Comparison of ENCODE assay signal across 14 cellular contexts in genomic region chr19:10888421-10888866, GRCh38. TPM values are rescaled to one million over a fixed set of nuclear protein-coding genes. Genes with fewer than 3 reads are reported as not detected.
A peak's percentile ranks its signal among the peaks of the same experiment; 100 is the strongest.
DNase-seq lines count a peak whose midpoint lies in the region; ATAC-seq, FAIRE-seq and TF ChIP-seq lines count a peak whose summit lies in the region.
"Had no signal": no experiment of that assay in that cellular context is flagged by ENCODE, and none has a peak within 500 bp of the region (broad histone marks: within the 10 kb centered on the region; RNA-seq: fewer than 3 reads in every experiment).

No MANE protein-coding gene starts in this region.

- TF ChIP-seq EP300 in transverse colon (IDR thresholded peaks at IDR 0.05; ENCODE audit: low read depth), result no peak
- TF ChIP-seq EP300 in HepG2 (IDR thresholded peaks at IDR 0.05; ENCODE audit: low read depth in 2 of 2, low read length in 2 of 2), result no peak
- TF ChIP-seq EP300 in HepG2 (CRISPR knock-in tag; IDR thresholded peaks at IDR 0.05; ENCODE audit: borderline replicate concordance), result no peak

- no peak overlapping the region for H3K9ac ChIP-seq in HepG2 (ENCODE audit: insufficient read depth, low read depth, low read length)

- H3K36me3 ChIP-seq in transverse colon (no peaks in the 10 kb centered on the region), HepG2 (replicated peaks in 1 of 2; ENCODE audit: control insufficient read depth in 1 of 2, insufficient read depth in 2 of 2, low read length in 2 of 2) (peaks cover 0 to 5% of the 10 kb centered on the region in 2 experiments; a peak in 3 of 5 replicates)
- H3K36me3 ChIP-seq: tibial artery had no signal

- H3K27me3 Mint-ChIP-seq in effector memory CD8-positive, alpha-beta T cell, result no peaks in the 10 kb centered on the region

- peaks cover 4% of the 10 kb centered on the region for H3K36me3 Mint-ChIP-seq in effector memory CD8-positive, alpha-beta T cell (ENCODE audit: insufficient read depth)

- FAIRE-seq in HepG2 (lab: Jason Lieb, UNC), result no peak

- DNase-seq in NCI-H2081 (lab: John Stamatoyannopoulos, UW) (peak; percentile 26 to 29), NCI-H2081 treated with DMSO at 0.1 percent for 48 hours (lab: John Stamatoyannopoulos, UW) (no peak), NCI-H82 treated with DMSO at 0.1 percent for 48 hours (lab: John Stamatoyannopoulos, UW; ENCODE audit: unreplicated experiment) (peak; percentile 75), left kidney (ENCODE audit: low read depth, low spot score) (peak; percentile 81), transverse colon (no peak), HepG2 (ENCODE audit: low spot score) (no peak), HEK293T (ENCODE audit: extremely low spot score) (no peak)
- no peak for DNase-seq in effector memory CD8-positive, alpha-beta T cell
- DNase-seq: activated CD4-positive, alpha-beta T cell treated with anti-CD3 and anti-CD28 coated beads, Interleukin-2, amount 50 U/mL, for 4 hours; activated naive CD4-positive, alpha-beta T cell; midbrain; right cardiac atrium; tibial artery had no signal

- POLR2A ChIA-PET in HepG2 (lab: Yijun Ruan, JAX) (interaction anchor here (0.9 to 1.6 kb wide), 2 partner anchors 9 to 15 kb away, joined by 4 to 5 read pairs; no protein-coding TSS in a partner anchor), HEK293T (lab: Yijun Ruan, JAX) (interaction anchor here (1.1 to 1.6 kb wide), 2 partner anchors 9 to 30 kb away, joined by 3 to 10 read pairs; no protein-coding TSS in a partner anchor)

- no peak for ATAC-seq in HepG2
- no peak for ATAC-seq in effector memory CD8-positive, alpha-beta T cell (replicated peaks)
- ATAC-seq: right cardiac atrium had no signal

- peaks cover 3% of the 10 kb centered on the region for H4K20me1 ChIP-seq in HepG2 (ENCODE audit: insufficient read depth, low read length)

- H2AFZ ChIP-seq in HepG2 (ENCODE audit: low read length), result no peak overlapping the region

- no peaks in the 10 kb centered on the region for H3K9me3 Mint-ChIP-seq in effector memory CD8-positive, alpha-beta T cell

- in situ Hi-C loops in transverse colon (cut with MboI; ENCODE audit: low pct_ligation_motif_present in 1 of 4, low pct_unique_long_range_greater_than_20kb in 1 of 4, low sequenced_read_pairs in 3 of 4), result no loop called here
- in situ Hi-C loops in HepG2 (cut with HindIII; ENCODE audit: extremely low pct_ligation_motif_present, low pct_unique_long_range_greater_than_20kb), result no loop called here

- no peak for TF ChIP-seq CTCF in transverse colon (IDR thresholded peaks at IDR 0.05)
- TF ChIP-seq CTCF in HepG2 (CRISPR knock-in tag; IDR thresholded peaks at IDR 0.05), result no peak

- TF ChIP-seq POLR2A in transverse colon (IDR thresholded peaks at IDR 0.05) (no peak), HepG2 (IDR thresholded peaks at IDR 0.05; ENCODE audit: insufficient read depth in 1 of 2, low read depth in 2 of 2, low read length in 2 of 2) (no peak)

- no peak overlapping the region for H3K4me2 ChIP-seq in HepG2 (ENCODE audit: low read depth, low read length)

- H3K79me2 ChIP-seq in HepG2 (ENCODE audit: insufficient read depth, low read length), result peaks cover 27% of the 10 kb centered on the region

- intact Hi-C loops in transverse colon (cut with DNase I; ENCODE audit: low total_unique reads) (no loop called here), HepG2 (cut with micrococcal nuclease; ENCODE audit: unreplicated experiment) (no loop called here)

- H3K4me1 ChIP-seq in transverse colon (peaks cover 28 to 65% (median 48%) of the 10 kb centered on the region in 4 donors), HepG2 (ENCODE audit: insufficient read depth, low read length) (no peaks in the 10 kb centered on the region)

- H3K9me3 ChIP-seq in transverse colon, result no peaks in the 10 kb centered on the region
- no peaks in the 10 kb centered on the region for H3K9me3 ChIP-seq in HepG2 (ENCODE audit: low read length)
- H3K9me3 ChIP-seq: tibial artery had no signal

- no peaks in the 10 kb centered on the region for H3K27me3 ChIP-seq in transverse colon
- H3K27me3 ChIP-seq in HepG2 (ENCODE audit: control insufficient read depth in 1 of 2, insufficient read depth in 2 of 2, low read length in 2 of 2), result no peaks in the 10 kb centered on the region
- H3K27me3 ChIP-seq: tibial artery had no signal

- H3K27ac ChIP-seq in transverse colon (peak overlapping the region in 3 of 4 donors; percentile 13 to 29 (median 17)), HepG2 (ENCODE audit: extremely low read length, insufficient read depth, low read length) (no peak overlapping the region)
- H3K27ac ChIP-seq: 22Rv1, tibial artery had no signal

- H3K4me1 Mint-ChIP-seq in effector memory CD8-positive, alpha-beta T cell (ENCODE audit: low read depth in 2 of 2), result peaks cover 0 to 4% of the 10 kb centered on the region in 2 donors

- TF ChIP-seq RAD21 in HepG2 (CRISPR knock-in tag; IDR thresholded peaks at IDR 0.05), result no peak

- no TSS peak for BruUV-seq in HepG2 (replicated peaks; lab: Mats Ljungman, UMichigan)

- H3K27ac Mint-ChIP-seq in effector memory CD8-positive, alpha-beta T cell, result no peak overlapping the region

- CTCF ChIA-PET in HepG2 (lab: Yijun Ruan, JAX; ENCODE audit: low intra/inter-chr PET ratio, low total read pairs) (no interaction called here), HEK293T (lab: Yijun Ruan, JAX) (interaction anchor here (1.0 to 1.8 kb wide), 5 partner anchors 16 to 147 kb away, joined by 3 to 7 read pairs (median 3); partner anchors contain the start of gene CARM1)

- no peak overlapping the region for H3K4me3 Mint-ChIP-seq in effector memory CD8-positive, alpha-beta T cell

- 36% methylated on average over 13 of the region's 13 CpGs; no CpG with 5 or more reads in 1 of the 2 donors for WGBS in transverse colon (ENCODE audit: low coverage in 1 of 2), 2 donors
- WGBS in HepG2 (ENCODE audit: low lambda C conversion rate), result 96% methylated on average over 5 of the region's 13 CpGs

- H3K4me3 ChIP-seq in transverse colon (no peak overlapping the region), HepG2 (replicated peaks in 1 of 3; ENCODE audit: insufficient read depth in 1 of 3, low read depth in 2 of 3, low read length in 3 of 3) (no peak overlapping the region)
- H3K4me3 ChIP-seq: tibial artery had no signal

RNA-seq across cellular contexts. Expression of gene CARM1, which starts 17.1 kb away (rescaled TPM):
- 10 to 100 TPM; 24.9 to 47.6 (median 35.6) TPM for total RNA-seq in transverse colon
- total RNA-seq in HepG2 (2016; rRNA removed; fragmentation: Illumina TruSeq; extraction: Trizol), result 21.9 and 27.6 TPM in 2 replicates
- 8.8 and 9.4 TPM in 2 replicates for total RNA-seq in HepG2 (2016; cell fraction: cytosol; rRNA removed; fragmentation: Illumina TruSeq; extraction: Trizol; ENCODE audit: low read depth)
- total RNA-seq in HepG2 (2016; cell fraction: insoluble cytoplasmic fraction; rRNA removed; fragmentation: Illumina TruSeq; extraction: Trizol), result 18.6 and 27.9 TPM in 2 replicates
- total RNA-seq in HepG2 (2016; cell fraction: membrane; rRNA removed; fragmentation: Illumina TruSeq; extraction: Trizol), result 21.1 and 24.7 TPM in 2 replicates
- 16.8 and 18.1 TPM in 2 replicates for total RNA-seq in HepG2 (2016; cell fraction: nucleus; rRNA removed; fragmentation: Illumina TruSeq; extraction: Trizol)
- polyA plus RNA-seq in HepG2 (2011; rRNA removed), result 53.0 and 55.8 TPM in 2 replicates
- 27.6 and 51.7 TPM in 2 replicates for polyA plus RNA-seq in HepG2 (2011; cell fraction: cytosol; rRNA removed)
- 83.1 and 120 TPM in 2 replicates for polyA plus RNA-seq in HepG2 (2011; cell fraction: nucleus; rRNA removed)
- polyA plus RNA-seq in HepG2 (2012), result 33.4 and 44.2 TPM in 2 replicates
- polyA plus RNA-seq in HepG2 (2016; cell fraction: cytosol; fragmentation: Illumina TruSeq; extraction: Trizol; ENCODE audit: low read depth), result 12.8 and 12.9 TPM in 2 replicates
- 41.9 and 59.7 TPM in 2 replicates for polyA plus RNA-seq in HepG2 (2016; cell fraction: insoluble cytoplasmic fraction; fragmentation: Illumina TruSeq; extraction: Trizol; ENCODE audit: low read depth)
- 29.0 and 31.4 TPM in 2 replicates for polyA plus RNA-seq in HepG2 (2016; cell fraction: membrane; fragmentation: Illumina TruSeq; extraction: Trizol; ENCODE audit: low read depth)
- 54.5 and 65.3 TPM in 2 replicates for polyA plus RNA-seq in HepG2 (2016; cell fraction: nucleus; fragmentation: Illumina TruSeq; extraction: Trizol; ENCODE audit: insufficient read depth, low read depth)
- polyA minus RNA-seq in HepG2 (2011; rRNA and poly(A)+ RNA removed; ENCODE audit: low replicate concordance), result 34.3 and 76.6 TPM in 2 replicates
- polyA minus RNA-seq in HepG2 (2011; cell fraction: cytosol; rRNA and poly(A)+ RNA removed), result 18.8 and 19.0 TPM in 2 replicates
- polyA minus RNA-seq in HepG2 (2011; cell fraction: nucleus; rRNA and poly(A)+ RNA removed), result 16.2 and 20.0 TPM in 2 replicates

RNA-seq across cellular contexts. Expression of gene YIPF2, which starts 40.0 kb away (rescaled TPM):
- total RNA-seq in transverse colon (100 to 1,000 TPM in 1 of 4 donors, 10 to 100 TPM in 3; 23.6 to 134 (median 58.4) TPM), HepG2 (2016; rRNA removed; fragmentation: Illumina TruSeq; extraction: Trizol) (22.7 and 37.3 TPM in 2 replicates)
- 17.0 and 24.9 TPM in 2 replicates for total RNA-seq in HepG2 (2016; cell fraction: cytosol; rRNA removed; fragmentation: Illumina TruSeq; extraction: Trizol; ENCODE audit: low read depth)
- 18.1 and 40.3 TPM in 2 replicates for total RNA-seq in HepG2 (2016; cell fraction: insoluble cytoplasmic fraction; rRNA removed; fragmentation: Illumina TruSeq; extraction: Trizol)
- total RNA-seq in HepG2 (2016; cell fraction: membrane; rRNA removed; fragmentation: Illumina TruSeq; extraction: Trizol), result 33.8 and 40.6 TPM in 2 replicates
- total RNA-seq in HepG2 (2016; cell fraction: nucleus; rRNA removed; fragmentation: Illumina TruSeq; extraction: Trizol), result 29.4 and 31.8 TPM in 2 replicates
- polyA plus RNA-seq in HepG2 (2011; rRNA removed), result 53.2 and 59.7 TPM in 2 replicates
- 46.3 and 77.8 TPM in 2 replicates for polyA plus RNA-seq in HepG2 (2011; cell fraction: cytosol; rRNA removed)
- polyA plus RNA-seq in HepG2 (2011; cell fraction: nucleus; rRNA removed), result 119 and 138 TPM in 2 replicates
- polyA plus RNA-seq in HepG2 (2012), result 23.3 and 34.0 TPM in 2 replicates
- polyA plus RNA-seq in HepG2 (2016; cell fraction: cytosol; fragmentation: Illumina TruSeq; extraction: Trizol; ENCODE audit: low read depth), result 20.2 and 27.8 TPM in 2 replicates
- 19.3 and 20.0 TPM in 2 replicates for polyA plus RNA-seq in HepG2 (2016; cell fraction: insoluble cytoplasmic fraction; fragmentation: Illumina TruSeq; extraction: Trizol; ENCODE audit: low read depth)
- 25.6 and 30.0 TPM in 2 replicates for polyA plus RNA-seq in HepG2 (2016; cell fraction: membrane; fragmentation: Illumina TruSeq; extraction: Trizol; ENCODE audit: low read depth)
- polyA plus RNA-seq in HepG2 (2016; cell fraction: nucleus; fragmentation: Illumina TruSeq; extraction: Trizol; ENCODE audit: insufficient read depth, low read depth), result 55.7 and 57.0 TPM in 2 replicates
- polyA minus RNA-seq in HepG2 (2011; rRNA and poly(A)+ RNA removed; ENCODE audit: low replicate concordance), result 50.6 and 120 TPM in 2 replicates
- 34.1 and 39.4 TPM in 2 replicates for polyA minus RNA-seq in HepG2 (2011; cell fraction: cytosol; rRNA and poly(A)+ RNA removed)
- 26.1 and 28.1 TPM in 2 replicates for polyA minus RNA-seq in HepG2 (2011; cell fraction: nucleus; rRNA and poly(A)+ RNA removed)

RNA-seq across cellular contexts. Expression of gene TIMM29, which starts 40.2 kb away (rescaled TPM):
- total RNA-seq in transverse colon, result 10 to 100 TPM; 40.0 to 45.3 (median 43.2) TPM
- total RNA-seq in HepG2 (2016; rRNA removed; fragmentation: Illumina TruSeq; extraction: Trizol), result 25.6 and 33.8 TPM in 2 replicates
- total RNA-seq in HepG2 (2016; cell fraction: cytosol; rRNA removed; fragmentation: Illumina TruSeq; extraction: Trizol; ENCODE audit: low read depth), result 5.7 and 6.8 TPM in 2 replicates
- 21.9 and 35.0 TPM in 2 replicates for total RNA-seq in HepG2 (2016; cell fraction: insoluble cytoplasmic fraction; rRNA removed; fragmentation: Illumina TruSeq; extraction: Trizol)
- 17.3 and 19.4 TPM in 2 replicates for total RNA-seq in HepG2 (2016; cell fraction: membrane; rRNA removed; fragmentation: Illumina TruSeq; extraction: Trizol)
- total RNA-seq in HepG2 (2016; cell fraction: nucleus; rRNA removed; fragmentation: Illumina TruSeq; extraction: Trizol), result 14.3 and 19.7 TPM in 2 replicates
- 7.0 and 7.1 TPM in 2 replicates for polyA plus RNA-seq in HepG2 (2011; rRNA removed)
- 6.4 and 7.7 TPM in 2 replicates for polyA plus RNA-seq in HepG2 (2011; cell fraction: cytosol; rRNA removed)
- polyA plus RNA-seq in HepG2 (2011; cell fraction: nucleus; rRNA removed), result 6.8 and 6.9 TPM in 2 replicates
- 11.2 and 12.5 TPM in 2 replicates for polyA plus RNA-seq in HepG2 (2012)
- polyA plus RNA-seq in HepG2 (2016; cell fraction: cytosol; fragmentation: Illumina TruSeq; extraction: Trizol; ENCODE audit: low read depth), result 4.1 and 4.4 TPM in 2 replicates
- polyA plus RNA-seq in HepG2 (2016; cell fraction: insoluble cytoplasmic fraction; fragmentation: Illumina TruSeq; extraction: Trizol; ENCODE audit: low read depth), result 17.0 and 19.4 TPM in 2 replicates
- polyA plus RNA-seq in HepG2 (2016; cell fraction: membrane; fragmentation: Illumina TruSeq; extraction: Trizol; ENCODE audit: low read depth), result 9.5 and 10.3 TPM in 2 replicates
- 18.8 and 25.6 TPM in 2 replicates for polyA plus RNA-seq in HepG2 (2016; cell fraction: nucleus; fragmentation: Illumina TruSeq; extraction: Trizol; ENCODE audit: insufficient read depth, low read depth)
- polyA minus RNA-seq in HepG2 (2011; rRNA and poly(A)+ RNA removed; ENCODE audit: low replicate concordance), result 7.1 and 11.2 TPM in 2 replicates
- polyA minus RNA-seq in HepG2 (2011; cell fraction: cytosol; rRNA and poly(A)+ RNA removed), result 7.9 and 8.4 TPM in 2 replicates
- 5.7 and 5.8 TPM in 2 replicates for polyA minus RNA-seq in HepG2 (2011; cell fraction: nucleus; rRNA and poly(A)+ RNA removed)

RNA-seq across cellular contexts. Expression of gene C19orf38, which starts 40.2 kb away (rescaled TPM):
- total RNA-seq in transverse colon (1 to 10 TPM in 1 of 4 donors, under 1 TPM in 2, not detected in 1; 0.79 to 1.8 (median 0.96) TPM), HepG2 (2016; rRNA removed; fragmentation: Illumina TruSeq; extraction: Trizol) (not detected in 2 replicates)
- not detected in 2 replicates for total RNA-seq in HepG2 (2016; cell fraction: cytosol; rRNA removed; fragmentation: Illumina TruSeq; extraction: Trizol; ENCODE audit: low read depth)
- not detected in 2 replicates for total RNA-seq in HepG2 (2016; cell fraction: insoluble cytoplasmic fraction; rRNA removed; fragmentation: Illumina TruSeq; extraction: Trizol)
- total RNA-seq in HepG2 (2016; cell fraction: membrane; rRNA removed; fragmentation: Illumina TruSeq; extraction: Trizol), result 0.37 TPM in 1 of 2 replicates, not detected in the other
- total RNA-seq in HepG2 (2016; cell fraction: nucleus; rRNA removed; fragmentation: Illumina TruSeq; extraction: Trizol), result not detected in 2 replicates
- 0.10 and 0.11 TPM in 2 replicates for polyA plus RNA-seq in HepG2 (2011; rRNA removed)
- 0.09 TPM in 1 of 2 replicates, not detected in the other for polyA plus RNA-seq in HepG2 (2011; cell fraction: cytosol; rRNA removed)
- not detected in 2 replicates for polyA plus RNA-seq in HepG2 (2011; cell fraction: nucleus; rRNA removed)
- polyA plus RNA-seq in HepG2 (2012), result 0.12 TPM in 1 of 2 replicates, not detected in the other
- polyA plus RNA-seq in HepG2 (2016; cell fraction: cytosol; fragmentation: Illumina TruSeq; extraction: Trizol; ENCODE audit: low read depth), result not detected in 2 replicates
- not detected in 2 replicates for polyA plus RNA-seq in HepG2 (2016; cell fraction: insoluble cytoplasmic fraction; fragmentation: Illumina TruSeq; extraction: Trizol; ENCODE audit: low read depth)
- 0.14 TPM in 1 of 2 replicates, not detected in the other for polyA plus RNA-seq in HepG2 (2016; cell fraction: membrane; fragmentation: Illumina TruSeq; extraction: Trizol; ENCODE audit: low read depth)
- not detected in 2 replicates for polyA plus RNA-seq in HepG2 (2016; cell fraction: nucleus; fragmentation: Illumina TruSeq; extraction: Trizol; ENCODE audit: insufficient read depth, low read depth)
- polyA minus RNA-seq in HepG2 (2011; rRNA and poly(A)+ RNA removed; ENCODE audit: low replicate concordance), result 0.49 TPM in 1 of 2 replicates, not detected in the other
- not detected in 2 replicates for polyA minus RNA-seq in HepG2 (2011; cell fraction: cytosol; rRNA and poly(A)+ RNA removed)
- not detected in 2 replicates for polyA minus RNA-seq in HepG2 (2011; cell fraction: nucleus; rRNA and poly(A)+ RNA removed)

RNA-seq across cellular contexts. Expression of gene TMED1, which starts 52.4 kb away (rescaled TPM):
- total RNA-seq in transverse colon (10 to 100 TPM in 3 of 4 donors, 1 to 10 TPM in 1; 2.8 to 40.4 (median 24.4) TPM), HepG2 (2016; rRNA removed; fragmentation: Illumina TruSeq; extraction: Trizol) (26.4 and 51.8 TPM in 2 replicates)
- 16.7 and 20.2 TPM in 2 replicates for total RNA-seq in HepG2 (2016; cell fraction: cytosol; rRNA removed; fragmentation: Illumina TruSeq; extraction: Trizol; ENCODE audit: low read depth)
- total RNA-seq in HepG2 (2016; cell fraction: insoluble cytoplasmic fraction; rRNA removed; fragmentation: Illumina TruSeq; extraction: Trizol), result 27.5 and 55.8 TPM in 2 replicates
- 28.1 and 29.2 TPM in 2 replicates for total RNA-seq in HepG2 (2016; cell fraction: membrane; rRNA removed; fragmentation: Illumina TruSeq; extraction: Trizol)
- total RNA-seq in HepG2 (2016; cell fraction: nucleus; rRNA removed; fragmentation: Illumina TruSeq; extraction: Trizol), result 33.0 and 36.4 TPM in 2 replicates
- polyA plus RNA-seq in HepG2 (2011; rRNA removed), result 48.3 and 59.9 TPM in 2 replicates
- 79.8 and 90.0 TPM in 2 replicates for polyA plus RNA-seq in HepG2 (2011; cell fraction: cytosol; rRNA removed)
- 24.7 and 26.9 TPM in 2 replicates for polyA plus RNA-seq in HepG2 (2011; cell fraction: nucleus; rRNA removed)
- 25.8 and 36.4 TPM in 2 replicates for polyA plus RNA-seq in HepG2 (2012)
- polyA plus RNA-seq in HepG2 (2016; cell fraction: cytosol; fragmentation: Illumina TruSeq; extraction: Trizol; ENCODE audit: low read depth), result 15.9 and 17.5 TPM in 2 replicates
- 22.0 and 23.3 TPM in 2 replicates for polyA plus RNA-seq in HepG2 (2016; cell fraction: insoluble cytoplasmic fraction; fragmentation: Illumina TruSeq; extraction: Trizol; ENCODE audit: low read depth)
- polyA plus RNA-seq in HepG2 (2016; cell fraction: membrane; fragmentation: Illumina TruSeq; extraction: Trizol; ENCODE audit: low read depth), result 17.1 and 19.3 TPM in 2 replicates
- 53.0 and 55.2 TPM in 2 replicates for polyA plus RNA-seq in HepG2 (2016; cell fraction: nucleus; fragmentation: Illumina TruSeq; extraction: Trizol; ENCODE audit: insufficient read depth, low read depth)
- 28.9 and 40.3 TPM in 2 replicates for polyA minus RNA-seq in HepG2 (2011; rRNA and poly(A)+ RNA removed; ENCODE audit: low replicate concordance)
- polyA minus RNA-seq in HepG2 (2011; cell fraction: cytosol; rRNA and poly(A)+ RNA removed), result 17.3 and 19.4 TPM in 2 replicates
- 7.7 and 10.1 TPM in 2 replicates for polyA minus RNA-seq in HepG2 (2011; cell fraction: nucleus; rRNA and poly(A)+ RNA removed)

Comparison
In these comparisons a context has a peak if more than half of its experiments do, and no peak if none do; other contexts are left out.
1. DNase-seq: peak in NCI-H2081 (2 of 2), NCI-H82 treated with DMSO at 0.1 percent for 48 hours (single experiment) and left kidney (single experiment); none in NCI-H2081 treated with DMSO at 0.1 percent for 48 hours (single experiment), transverse colon (single experiment), HepG2 (single experiment), HEK293T (single experiment) and effector memory CD8-positive, alpha-beta T cell (0 of 3).